17 cellular contexts compared by ENCODE assay signal in the genomic region with DNA sequence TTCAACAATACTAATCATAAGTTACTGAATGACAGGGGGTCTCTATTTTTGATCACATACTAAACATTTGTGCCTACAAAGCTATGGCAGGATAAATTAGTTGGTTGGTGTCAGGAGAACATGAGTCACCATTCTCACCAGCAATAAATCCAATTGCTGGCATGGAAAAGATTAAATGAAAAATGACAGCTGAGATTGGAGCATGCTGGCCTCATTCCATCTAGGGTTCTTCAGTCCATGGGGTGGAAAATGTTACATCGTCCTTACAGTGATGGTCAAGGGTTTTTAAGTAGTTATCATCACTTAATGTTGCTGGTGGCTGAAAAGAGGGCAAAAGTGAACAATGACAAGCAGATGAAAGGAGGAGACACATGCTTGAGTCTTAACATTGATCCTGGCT.
"Had no signal": no experiment of that assay in that cellular context is flagged by ENCODE, and none has a peak within 500 bp of the region (broad histone marks: within the 10 kb centered on the region; RNA-seq: fewer than 3 reads in every experiment).

No MANE protein-coding gene starts in this region.

- H3K27ac ChIP-seq: adrenal gland, cardiac muscle cell, neural progenitor cell, prostate gland had no signal

- H3K27me3 ChIP-seq: adrenal gland, cardiac muscle cell, neural progenitor cell had no signal

- H3K36me3 ChIP-seq: adrenal gland, cardiac muscle cell, prostate gland had no signal

- H3K36me3 Mint-ChIP-seq: neural progenitor cell had no signal

- H3K9ac ChIP-seq: neural progenitor cell had no signal

- H3K4me2 ChIP-seq: neural progenitor cell had no signal

- H2AFZ ChIP-seq: neural progenitor cell had no signal

- H3K27ac Mint-ChIP-seq: neural progenitor cell had no signal

- DNase-seq: activated CD8-positive, alpha-beta memory T cell treated with anti-CD3 and anti-CD28 coated beads for 24 hours; activated CD8-positive, alpha-beta memory T cell treated with anti-CD3 and anti-CD28 coated beads, Interleukin-2, amount 50 U/mL, for 48 hours; activated effector memory CD4-positive, alpha-beta T cell treated with anti-CD3 and anti-CD28 coated beads, Interleukin-2, amount 50 U/mL, for 16 hours; activated naive CD4-positive, alpha-beta T cell treated with anti-CD3 and anti-CD28 coated beads, Interleukin-2, amount 50 U/mL, for 16 hours; activated T-cell treated with anti-CD3 and anti-CD28 coated beads, Interleukin-2, amount 50 U/mL, for 48 hours; glutamatergic neuron; hippocampal formation; naive thymus-derived CD4-positive, alpha-beta T cell; stimulated activated naive CD4-positive, alpha-beta T cell; T1000 had no signal

- H3K4me1 ChIP-seq: neural progenitor cell, prostate gland had no signal

- ATAC-seq: activated CD4-positive, CD25-positive, alpha-beta regulatory T cell treated with anti-CD3 and anti-CD28 coated beads, Interleukin-2, amount 50 U/mL, for 24 hours; left lobe of liver; naive thymus-derived CD4-positive, alpha-beta T cell; sciatic nerve had no signal

- H3K4me1 Mint-ChIP-seq: neural progenitor cell had no signal

- H3K4me3 Mint-ChIP-seq: naive thymus-derived CD4-positive, alpha-beta T cell; neural progenitor cell had no signal

- H3K4me3 ChIP-seq: adrenal gland, cardiac muscle cell, neural progenitor cell, prostate gland had no signal

- H3K9me3 ChIP-seq: adrenal gland, prostate gland had no signal
